In genomic region chr16:87521774-87522173, GRCh38 we compare ENCODE assay signal across 6 cellular contexts. TPM values are rescaled to one million over a fixed set of nuclear protein-coding genes. Genes with fewer than 3 reads are reported as not detected.
DNase-seq lines count a peak whose midpoint lies in the region; ATAC-seq and TF ChIP-seq lines count a peak whose summit lies in the region.
"Not testable (repeated sequence)": the region's sequence is repeated elsewhere in the genome, so short reads cannot be mapped to it uniquely, and the experiment has no call there.

No MANE protein-coding gene starts in this region.

- not testable (repeated sequence) for H3K4me3 Mint-ChIP-seq in natural killer cell treated with Interleukin-12 subunit alpha and Interleukin-12 subunit beta and Interleukin-15 and Interleukin-18, amount 100 ng/mL, for 72 hours

- H3K4me3 ChIP-seq in fibroblast of mammary gland (ENCODE audit: control insufficient read depth, low read depth, low read length); right cardiac atrium (ENCODE audit: low read length); upper lobe of right lung: not testable (repeated sequence)

- H3K27me3 Mint-ChIP-seq in natural killer cell treated with Interleukin-12 subunit alpha and Interleukin-12 subunit beta and Interleukin-15 and Interleukin-18, amount 100 ng/mL, for 72 hours = peaks cover 20 to 22% of the 10 kb centered on the region in 2 donors

- not testable (repeated sequence) for TF ChIP-seq RAD21 in Ishikawa (IDR thresholded peaks at IDR 0.05; ENCODE audit: low read depth)

- not testable (repeated sequence) for H3K36me3 Mint-ChIP-seq in natural killer cell treated with Interleukin-12 subunit alpha and Interleukin-12 subunit beta and Interleukin-15 and Interleukin-18, amount 100 ng/mL, for 72 hours

- TF ChIP-seq EP300 in Ishikawa (IDR thresholded peaks at IDR 0.05; ENCODE audit: borderline replicate concordance) = not testable (repeated sequence)

- not testable (repeated sequence) for H3K36me3 ChIP-seq in upper lobe of right lung

- not testable (repeated sequence) for H3K9me3 Mint-ChIP-seq in natural killer cell treated with Interleukin-12 subunit alpha and Interleukin-12 subunit beta and Interleukin-15 and Interleukin-18, amount 100 ng/mL, for 72 hours

- peaks cover 10% of the 10 kb centered on the region for H3K4me1 ChIP-seq in right cardiac atrium (ENCODE audit: control insufficient read depth, insufficient read depth, low read length)
- H3K4me1 ChIP-seq in upper lobe of right lung = peaks cover 12% of the 10 kb centered on the region

- H3K27me3 ChIP-seq in right cardiac atrium (ENCODE audit: control insufficient read depth, insufficient read depth); upper lobe of right lung: not testable (repeated sequence)

- peak; percentile 17 for DNase-seq in fibroblast of mammary gland (ENCODE audit: low read depth)
- DNase-seq in Right ventricle myocardium superior = peak; percentile 64
- DNase-seq in right cardiac atrium = peak; percentile 49 to 82 (median 69)
- peak; percentile 18 for DNase-seq in natural killer cell treated with Interleukin-12 subunit alpha and Interleukin-12 subunit beta and Interleukin-15 and Interleukin-18, amount 100 ng/mL, for 72 hours (ENCODE audit: low spot score)
- DNase-seq in upper lobe of right lung = not testable (repeated sequence)

- H3K27ac ChIP-seq in right cardiac atrium (ENCODE audit: low read length) = not testable (repeated sequence)
- H3K27ac ChIP-seq in upper lobe of right lung = peak overlapping the region; percentile 30

- TF ChIP-seq CTCF in fibroblast of mammary gland (conservative IDR thresholded peaks at IDR 0.05; ENCODE audit: control insufficient read depth, insufficient read depth, low read depth, low read length); upper lobe of right lung (IDR thresholded peaks at IDR 0.05): not testable (repeated sequence)

- ATAC-seq in Right ventricle myocardium superior (ENCODE audit: poor library complexity) = peak; percentile 16
- not testable (repeated sequence) for ATAC-seq in right cardiac atrium; natural killer cell treated with Interleukin-12 subunit alpha and Interleukin-12 subunit beta and Interleukin-15 and Interleukin-18, amount 100 ng/mL, for 72 hours; upper lobe of right lung

- H3K27ac Mint-ChIP-seq in natural killer cell treated with Interleukin-12 subunit alpha and Interleukin-12 subunit beta and Interleukin-15 and Interleukin-18, amount 100 ng/mL, for 72 hours = not testable (repeated sequence)

- H3K9me3 ChIP-seq in right cardiac atrium (ENCODE audit: control insufficient read depth, low read length); upper lobe of right lung: not testable (repeated sequence)

- 49% methylated on average over 7 of the region's 7 CpGs for WGBS in right cardiac atrium

- peaks cover 0 to 12% of the 10 kb centered on the region in 2 donors for H3K4me1 Mint-ChIP-seq in natural killer cell treated with Interleukin-12 subunit alpha and Interleukin-12 subunit beta and Interleukin-15 and Interleukin-18, amount 100 ng/mL, for 72 hours (ENCODE audit: low read depth in 2 of 2)

- intact Hi-C loops in Right ventricle myocardium superior (cut with DNase I); right cardiac atrium (cut with DNase I); upper lobe of right lung (cut with DNase I): not testable (repeated sequence)

TF ChIP-seq in Ishikawa, 13 proteins besides CTCF, POLR2A, EP300 and RAD21:
- TF ChIP-seq USF1 (IDR thresholded peaks at IDR 0.05) = peak; percentile 44; the same call in 1 of the 2 replicates
TF ChIP-seq in Ishikawa: peak in this region for 1; not testable (repeated sequence) for 12.

RNA-seq across cellular contexts. Expression of gene ZCCHC14, which starts 28.9 kb away (rescaled TPM):
- total RNA-seq in Right ventricle myocardium superior (13.2 TPM), right cardiac atrium (10 to 100 TPM; 21.9 to 29.4 (median 23.0) TPM), upper lobe of right lung (27.2 TPM)
- 11.1 TPM for polyA plus RNA-seq in right cardiac atrium
- total RNA-seq in natural killer cell treated with Interleukin-12 subunit alpha and Interleukin-12 subunit beta and Interleukin-15 and Interleukin-18, amount 100 ng/mL, for 72 hours = 10 to 100 TPM; 15.7 to 15.9 TPM
